ENCODE assay signal across 8 cellular contexts in genomic region chr9:131422241-131422792, GRCh38. TPM values are rescaled to one million over a fixed set of nuclear protein-coding genes. Genes with fewer than 3 reads are reported as not detected.
DNase-seq lines count a peak whose midpoint lies in the region; ATAC-seq and TF ChIP-seq lines count a peak whose summit lies in the region.

No MANE protein-coding gene starts in this region.

- no peaks in the 10 kb centered on the region for H3K27me3 Mint-ChIP-seq in activated T-helper 1 cell treated with anti-CD3 and anti-CD28 coated beads, Interleukin-12 subunit alpha, Interleukin-12 subunit beta, Interleukin-2, Interleukin-4 antibody, amounts not matched to agents 30 ng/mL and 10 ng/mL and 1 ng/mL, durations not matched to agents 14 hours and 24 hours and 36 hours (ENCODE audit: insufficient read depth)

- no peaks in the 10 kb centered on the region for H3K36me3 ChIP-seq in stomach

- peaks cover 39% of the 10 kb centered on the region for H3K36me3 Mint-ChIP-seq in activated T-helper 1 cell treated with anti-CD3 and anti-CD28 coated beads, Interleukin-12 subunit alpha, Interleukin-12 subunit beta, Interleukin-2, Interleukin-4 antibody, amounts not matched to agents 30 ng/mL and 10 ng/mL and 1 ng/mL, durations not matched to agents 14 hours and 24 hours and 36 hours (ENCODE audit: low read depth)

- no peaks in the 10 kb centered on the region for H3K9me3 ChIP-seq in stomach

- H3K27ac Mint-ChIP-seq in activated T-helper 1 cell treated with anti-CD3 and anti-CD28 coated beads, Interleukin-12 subunit alpha, Interleukin-12 subunit beta, Interleukin-2, Interleukin-4 antibody, amounts not matched to agents 30 ng/mL and 10 ng/mL and 1 ng/mL, durations not matched to agents 14 hours and 24 hours and 36 hours = peak overlapping the region; percentile 34

- TF ChIP-seq EP300 in stomach (IDR thresholded peaks at IDR 0.05) = no peak

- H3K9me3 Mint-ChIP-seq in activated T-helper 1 cell treated with anti-CD3 and anti-CD28 coated beads, Interleukin-12 subunit alpha, Interleukin-12 subunit beta, Interleukin-2, Interleukin-4 antibody, amounts not matched to agents 30 ng/mL and 10 ng/mL and 1 ng/mL, durations not matched to agents 14 hours and 24 hours and 36 hours = no peaks in the 10 kb centered on the region

- TF ChIP-seq POLR2A in stomach (IDR thresholded peaks at IDR 0.05) = no peak

- H3K27me3 ChIP-seq in stomach = no peaks in the 10 kb centered on the region

- peak; percentile 71 for ATAC-seq in left ventricle myocardium superior

- peak overlapping the region; percentile 11 for H3K4me3 Mint-ChIP-seq in activated T-helper 1 cell treated with anti-CD3 and anti-CD28 coated beads, Interleukin-12 subunit alpha, Interleukin-12 subunit beta, Interleukin-2, Interleukin-4 antibody, amounts not matched to agents 30 ng/mL and 10 ng/mL and 1 ng/mL, durations not matched to agents 14 hours and 24 hours and 36 hours

- H3K4me1 ChIP-seq in stomach = peaks cover 62 to 94% (median 71%) of the 10 kb centered on the region in 4 donors

- TF ChIP-seq CTCF in stomach (IDR thresholded peaks at IDR 0.05) = peak in 1 of 7 experiments; percentile 14

- H3K4me1 Mint-ChIP-seq in activated T-helper 1 cell treated with anti-CD3 and anti-CD28 coated beads, Interleukin-12 subunit alpha, Interleukin-12 subunit beta, Interleukin-2, Interleukin-4 antibody, amounts not matched to agents 30 ng/mL and 10 ng/mL and 1 ng/mL, durations not matched to agents 14 hours and 24 hours and 36 hours (ENCODE audit: low read depth) = peaks cover 71% of the 10 kb centered on the region

- peak overlapping the region; percentile 3 to 73 (median 66) for H3K27ac ChIP-seq in stomach

- intact Hi-C loops in activated T-helper 1 cell treated with anti-CD3 and anti-CD28 coated beads, Interleukin-12 subunit alpha, Interleukin-12 subunit beta, Interleukin-2, Interleukin-4 antibody, amounts not matched to agents 30 ng/mL and 10 ng/mL and 1 ng/mL, durations not matched to agents 14 hours and 24 hours and 36 hours (cut with micrococcal nuclease) = no loop called here
- intact Hi-C loops in left ventricle myocardium superior (cut with micrococcal nuclease) = no loop called here
- intact Hi-C loops in stomach (cut with DNase I; ENCODE audit: low total_unique reads) = no loop called here

- DNase-seq in NCI-H82 (lab: John Stamatoyannopoulos, UW) (peak; percentile 72), NCI-H82 treated with DMSO at 0.1 percent for 48 hours (lab: John Stamatoyannopoulos, UW; ENCODE audit: unreplicated experiment) (no peak), left ventricle myocardium superior (peak; percentile 53), stomach (no peak), retina (no peak), Ammon's horn (ENCODE audit: low spot score) (no peak), NAMALWA (ENCODE audit: low spot score) (no peak)
- DNase-seq in activated T-helper 1 cell treated with anti-CD3 and anti-CD28 coated beads, Interleukin-12 subunit alpha, Interleukin-12 subunit beta, Interleukin-2, Interleukin-4 antibody, amounts not matched to agents 30 ng/mL and 10 ng/mL and 1 ng/mL, durations not matched to agents 14 hours and 24 hours and 36 hours (ENCODE audit: low spot score) = no peak

- WGBS in stomach, 5 donors = 42 to 58% (median 48%) methylated on average over 12 of the region's 12 CpGs

- no peak overlapping the region for H3K4me3 ChIP-seq in stomach

RNA-seq across cellular contexts. Expression of gene PRRC2B, which starts 28.4 kb away (rescaled TPM):
- total RNA-seq in activated T-helper 1 cell treated with anti-CD3 and anti-CD28 coated beads, Interleukin-12 subunit alpha, Interleukin-12 subunit beta, Interleukin-2, Interleukin-4 antibody, amounts not matched to agents 30 ng/mL and 10 ng/mL and 1 ng/mL, durations not matched to agents 14 hours and 24 hours and 36 hours = 103 and 108 TPM in 2 replicates
- total RNA-seq in left ventricle myocardium superior (144 TPM), stomach (100 to 1,000 TPM in 3 of 5 donors, 10 to 100 TPM in 2; 70.6 to 251 (median 135) TPM)
- 10 to 100 TPM; 26.3 to 36.4 (median 30.5) TPM for polyA plus RNA-seq in stomach

Comparison
In these comparisons a context has a peak if more than half of its experiments do, and no peak if none do; other contexts are left out.
1. DNase-seq: peak in NCI-H82 (single experiment) and left ventricle myocardium superior (single experiment); none in NCI-H82 treated with DMSO at 0.1 percent for 48 hours (single experiment), activated T-helper 1 cell treated with anti-CD3 and anti-CD28 coated beads, Interleukin-12 subunit alpha, Interleukin-12 subunit beta, Interleukin-2, Interleukin-4 antibody, amounts not matched to agents 30 ng/mL and 10 ng/mL and 1 ng/mL, durations not matched to agents 14 hours and 24 hours and 36 hours (single experiment), stomach (single experiment), retina (single experiment), Ammon's horn (single experiment) and NAMALWA (single experiment).